Comparison of ENCODE assay signal across 1 cellular context in the genomic region with DNA sequence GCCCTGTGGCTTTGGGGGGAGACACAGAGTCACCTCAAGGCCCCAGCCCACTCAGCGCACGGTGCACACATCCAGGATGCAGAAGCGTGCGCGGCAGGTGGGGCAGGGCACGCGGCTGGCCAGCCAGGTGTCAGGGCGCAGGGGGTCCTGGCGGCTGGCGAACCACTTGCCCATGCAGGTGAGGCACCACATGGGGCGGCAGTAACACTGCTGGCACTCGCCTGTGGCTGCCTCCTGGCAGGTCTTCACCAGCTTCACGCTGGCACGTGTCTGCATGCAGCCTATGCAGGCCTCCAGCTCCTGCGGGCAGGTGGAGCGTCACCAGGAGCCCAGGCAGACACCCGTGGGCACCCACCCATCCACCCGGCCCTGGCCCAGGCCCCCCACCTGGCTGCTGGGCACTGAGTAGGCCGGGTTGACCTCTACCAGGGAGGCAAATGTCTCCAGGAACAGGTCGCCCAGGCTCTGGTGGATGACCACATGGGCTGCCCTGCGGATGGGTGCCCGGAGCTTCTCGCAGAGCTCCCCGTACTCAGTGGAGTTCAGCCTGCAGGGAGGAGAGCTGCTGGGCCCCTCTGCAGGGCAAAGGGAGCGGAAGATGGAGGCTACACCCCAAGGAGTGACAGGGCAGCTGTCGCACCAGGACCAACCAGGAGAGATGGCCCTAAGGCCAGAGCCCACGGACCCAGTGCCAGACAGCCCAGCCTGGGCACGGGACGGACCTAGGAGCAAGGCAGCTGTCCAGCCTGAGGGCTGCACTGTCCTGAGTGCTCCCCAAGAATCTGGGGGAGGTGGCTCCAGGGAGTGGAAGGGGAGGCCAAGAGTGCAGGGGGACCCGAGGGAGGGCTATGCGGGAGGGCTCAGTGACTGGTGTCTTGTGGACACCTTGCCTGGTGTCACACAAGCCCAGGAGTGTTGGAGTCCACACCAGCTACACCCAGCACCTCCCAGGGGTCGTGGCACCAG.
TF ChIP-seq lines count a peak whose summit lies in the region.

No MANE protein-coding gene starts in this region.

TF ChIP-seq in HCT116, 20 proteins besides CTCF, POLR2A, EP300 and RAD21:
- TF ChIP-seq ZNF274 (IDR thresholded peaks at IDR 0.05; ENCODE audit: low read depth, low read length) (no peak), TCF7L2 (IDR thresholded peaks at IDR 0.05; ENCODE audit: borderline replicate concordance, extremely low read depth, insufficient read depth, insufficient read length) (no peak), JUND (IDR thresholded peaks at IDR 0.05) (no peak), SP1 (IDR thresholded peaks at IDR 0.05; ENCODE audit: low read depth) (no peak), SIN3A (IDR thresholded peaks at IDR 0.05; ENCODE audit: low read depth) (no peak), POLR2AphosphoS5 (IDR thresholded peaks at IDR 0.05; ENCODE audit: low read depth, low read length) (no peak), ZFX (IDR thresholded peaks at IDR 0.05) (no peak), EGR1 (IDR thresholded peaks at IDR 0.05; ENCODE audit: low read depth) (no peak), CBX3 (IDR thresholded peaks at IDR 0.05; ENCODE audit: low read depth) (no peak), EZH2 (IDR thresholded peaks at IDR 0.05) (no peak), EZH2phosphoT487 (IDR thresholded peaks at IDR 0.05; ENCODE audit: borderline replicate concordance) (no peak), ELF1 (IDR thresholded peaks at IDR 0.05; ENCODE audit: borderline replicate concordance, low read depth) (no peak)
- TF ChIP-seq, protein P1, sequence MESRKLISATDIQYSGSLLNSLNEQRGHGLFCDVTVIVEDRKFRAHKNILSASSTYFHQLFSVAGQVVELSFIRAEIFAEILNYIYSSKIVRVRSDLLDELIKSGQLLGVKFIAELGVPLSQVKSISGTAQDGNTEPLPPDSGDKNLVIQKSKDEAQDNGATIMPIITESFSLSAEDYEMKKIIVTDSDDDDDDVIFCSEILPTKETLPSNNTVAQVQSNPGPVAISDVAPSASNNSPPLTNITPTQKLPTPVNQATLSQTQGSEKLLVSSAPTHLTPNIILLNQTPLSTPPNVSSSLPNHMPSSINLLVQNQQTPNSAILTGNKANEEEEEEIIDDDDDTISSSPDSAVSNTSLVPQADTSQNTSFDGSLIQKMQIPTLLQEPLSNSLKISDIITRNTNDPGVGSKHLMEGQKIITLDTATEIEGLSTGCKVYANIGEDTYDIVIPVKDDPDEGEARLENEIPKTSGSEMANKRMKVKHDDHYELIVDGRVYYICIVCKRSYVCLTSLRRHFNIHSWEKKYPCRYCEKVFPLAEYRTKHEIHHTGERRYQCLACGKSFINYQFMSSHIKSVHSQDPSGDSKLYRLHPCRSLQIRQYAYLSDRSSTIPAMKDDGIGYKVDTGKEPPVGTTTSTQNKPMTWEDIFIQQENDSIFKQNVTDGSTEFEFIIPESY (IDR thresholded peaks at IDR 0.05; ENCODE audit: extremely low read depth, insufficient replicate concordance, low read length) = no peak
- TF ChIP-seq, protein P2, sequence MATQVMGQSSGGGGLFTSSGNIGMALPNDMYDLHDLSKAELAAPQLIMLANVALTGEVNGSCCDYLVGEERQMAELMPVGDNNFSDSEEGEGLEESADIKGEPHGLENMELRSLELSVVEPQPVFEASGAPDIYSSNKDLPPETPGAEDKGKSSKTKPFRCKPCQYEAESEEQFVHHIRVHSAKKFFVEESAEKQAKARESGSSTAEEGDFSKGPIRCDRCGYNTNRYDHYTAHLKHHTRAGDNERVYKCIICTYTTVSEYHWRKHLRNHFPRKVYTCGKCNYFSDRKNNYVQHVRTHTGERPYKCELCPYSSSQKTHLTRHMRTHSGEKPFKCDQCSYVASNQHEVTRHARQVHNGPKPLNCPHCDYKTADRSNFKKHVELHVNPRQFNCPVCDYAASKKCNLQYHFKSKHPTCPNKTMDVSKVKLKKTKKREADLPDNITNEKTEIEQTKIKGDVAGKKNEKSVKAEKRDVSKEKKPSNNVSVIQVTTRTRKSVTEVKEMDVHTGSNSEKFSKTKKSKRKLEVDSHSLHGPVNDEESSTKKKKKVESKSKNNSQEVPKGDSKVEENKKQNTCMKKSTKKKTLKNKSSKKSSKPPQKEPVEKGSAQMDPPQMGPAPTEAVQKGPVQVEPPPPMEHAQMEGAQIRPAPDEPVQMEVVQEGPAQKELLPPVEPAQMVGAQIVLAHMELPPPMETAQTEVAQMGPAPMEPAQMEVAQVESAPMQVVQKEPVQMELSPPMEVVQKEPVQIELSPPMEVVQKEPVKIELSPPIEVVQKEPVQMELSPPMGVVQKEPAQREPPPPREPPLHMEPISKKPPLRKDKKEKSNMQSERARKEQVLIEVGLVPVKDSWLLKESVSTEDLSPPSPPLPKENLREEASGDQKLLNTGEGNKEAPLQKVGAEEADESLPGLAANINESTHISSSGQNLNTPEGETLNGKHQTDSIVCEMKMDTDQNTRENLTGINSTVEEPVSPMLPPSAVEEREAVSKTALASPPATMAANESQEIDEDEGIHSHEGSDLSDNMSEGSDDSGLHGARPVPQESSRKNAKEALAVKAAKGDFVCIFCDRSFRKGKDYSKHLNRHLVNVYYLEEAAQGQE (IDR thresholded peaks at IDR 0.05; ENCODE audit: low read depth) = no peak
